In genomic region chr5:65825388-65826328, GRCh38 we compare ENCODE assay signal across 8 cellular contexts.
DNase-seq lines count a peak whose midpoint lies in the region; ATAC-seq and TF ChIP-seq lines count a peak whose summit lies in the region.

No MANE protein-coding gene starts in this region.

- H4K20me1 ChIP-seq in BLaER1 treated with 17β-estradiol and CSF1 and Interleukin-3, amounts not matched to agents 10 nM and 100 nM = peaks cover 0 to 98% (median 0%) of the 10 kb centered on the region in 11 experiments; a peak in 4 of 22 replicates

- ATAC-seq in GM19438 (IDR thresholded peaks at IDR 0.05; ENCODE audit: low read depth, unreplicated experiment) (peak; percentile 51), HG03139 (IDR thresholded peaks at IDR 0.05; ENCODE audit: unreplicated experiment) (peak; percentile 58), foreskin keratinocyte (no peak)

- no peak overlapping the region for H3K9ac ChIP-seq in BLaER1 treated with 17β-estradiol and CSF1 and Interleukin-3, amounts not matched to agents 10 nM and 100 nM

- 77 to 88% methylated on average over 6 of the region's 6 CpGs for WGBS in esophagus squamous epithelium, 2 donors

- peaks cover 13 to 48% (median 19%) of the 10 kb centered on the region in 10 experiments for H3K4me1 ChIP-seq in BLaER1 treated with 17β-estradiol and CSF1 and Interleukin-3, amounts not matched to agents 10 nM and 100 nM
- H3K4me1 ChIP-seq in foreskin keratinocyte = peaks cover 12% of the 10 kb centered on the region
- no peaks in the 10 kb centered on the region for H3K4me1 ChIP-seq in esophagus squamous epithelium

- peaks cover 6 to 93% (median 17%) of the 10 kb centered on the region in 11 experiments; a peak in 19 of 22 replicates for H3K36me3 ChIP-seq in BLaER1 treated with 17β-estradiol and CSF1 and Interleukin-3, amounts not matched to agents 10 nM and 100 nM
- H3K36me3 ChIP-seq in esophagus squamous epithelium = no peaks in the 10 kb centered on the region

- no peaks in the 10 kb centered on the region for H3K9me3 ChIP-seq in BLaER1 treated with 17β-estradiol and CSF1 and Interleukin-3, amounts not matched to agents 10 nM and 100 nM (replicated peaks in 1 of 11)
- no peaks in the 10 kb centered on the region for H3K9me3 ChIP-seq in esophagus squamous epithelium

- peak overlapping the region; percentile 43 to 74 (median 58) for H3K4me2 ChIP-seq in BLaER1 treated with 17β-estradiol and CSF1 and Interleukin-3, amounts not matched to agents 10 nM and 100 nM

- intact Hi-C loops in esophagus squamous epithelium (cut with DNase I) = no loop called here

- TF ChIP-seq CTCF in foreskin keratinocyte (conservative IDR thresholded peaks at IDR 0.05) (no peak), esophagus squamous epithelium (IDR thresholded peaks at IDR 0.05) (no peak)

- no peak overlapping the region; a peak in 1 of 20 replicates for H3K4me3 ChIP-seq in BLaER1 treated with 17β-estradiol and CSF1 and Interleukin-3, amounts not matched to agents 10 nM and 100 nM
- no peak overlapping the region for H3K4me3 ChIP-seq in esophagus squamous epithelium

- DNase-seq in SIG-M5 (lab: John Stamatoyannopoulos, UW) (peak; percentile 94), foreskin keratinocyte (no peak), NCI-H2227 treated with DMSO at 0.1 percent for 48 hours (lab: John Stamatoyannopoulos, UW) (no peak), esophagus squamous epithelium (lab: John Stamatoyannopoulos, UW) (no peak)
- DNase-seq in activated CD4-positive, CD25-positive, alpha-beta regulatory T cell (lab: John Stamatoyannopoulos, UW) = no peak

- H3K27ac ChIP-seq in BLaER1 treated with 17β-estradiol and CSF1 and Interleukin-3, amounts not matched to agents 10 nM and 100 nM = peak overlapping the region in 2 of 11 experiments; percentile 22 to 26; a peak in 1 of 22 replicates
- H3K27ac ChIP-seq in foreskin keratinocyte (no peak overlapping the region), esophagus squamous epithelium (no peak overlapping the region)

- H3K27me3 ChIP-seq in BLaER1 treated with 17β-estradiol and CSF1 and Interleukin-3, amounts not matched to agents 10 nM and 100 nM = no peaks in the 10 kb centered on the region
- H3K27me3 ChIP-seq in foreskin keratinocyte (no peaks in the 10 kb centered on the region), esophagus squamous epithelium (no peaks in the 10 kb centered on the region)

- no peak for TF ChIP-seq POLR2A in esophagus squamous epithelium (IDR thresholded peaks at IDR 0.05)
